ENCODE assay signal across 11 cellular contexts in the genomic region with DNA sequence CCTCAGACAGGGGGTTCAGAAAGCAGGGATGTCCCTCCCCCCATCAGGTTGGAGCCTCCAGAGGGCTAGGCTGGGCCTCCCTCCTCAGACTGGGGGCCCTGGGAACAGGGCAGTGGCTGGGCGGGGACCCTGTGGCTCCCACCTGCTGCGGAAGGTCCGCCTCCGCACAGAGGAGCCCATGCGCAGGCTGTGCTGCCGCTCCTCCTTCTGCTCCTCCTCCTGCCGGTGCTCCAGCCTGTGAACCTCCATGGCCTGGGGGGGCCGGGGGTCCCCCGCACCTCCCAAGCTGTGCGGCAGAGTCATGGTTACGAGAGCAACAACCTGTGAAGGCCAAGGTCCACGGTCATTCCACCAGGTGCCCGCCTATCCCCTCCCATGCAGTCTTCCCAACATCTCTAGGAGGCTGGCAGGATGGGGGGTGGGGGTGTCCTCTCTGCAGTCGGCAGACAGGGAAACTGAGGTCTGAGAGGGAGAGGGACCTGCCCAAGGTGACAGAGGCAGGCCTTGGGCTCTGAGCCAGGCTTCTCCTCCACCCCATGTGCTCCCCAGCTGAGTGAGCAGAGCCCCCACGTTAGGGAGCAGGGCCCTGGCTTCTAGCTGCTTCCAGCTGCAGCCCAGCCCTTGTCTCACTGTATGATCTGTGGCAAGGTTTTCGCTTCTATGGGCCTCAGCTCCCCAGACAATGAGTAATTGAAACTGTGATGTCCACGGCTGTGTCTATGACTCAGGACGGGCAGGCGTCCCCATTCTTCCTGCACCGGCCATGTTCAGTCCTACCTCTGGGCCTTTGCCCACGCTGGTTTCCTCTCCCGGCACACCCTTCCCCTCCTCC. TPM values are rescaled to one million over a fixed set of nuclear protein-coding genes. Genes with fewer than 3 reads are reported as not detected.
DNase-seq lines count a peak whose midpoint lies in the region; ATAC-seq lines count a peak whose summit lies in the region.
"Had no signal": no experiment of that assay in that cellular context is flagged by ENCODE, and none has a peak within 500 bp of the region (broad histone marks: within the 10 kb centered on the region; RNA-seq: fewer than 3 reads in every experiment).

No MANE protein-coding gene starts in this region.

- H2BK120ac ChIP-seq in trophoblast cell (ENCODE audit: insufficient read depth, low read length, poor library complexity) = no peak overlapping the region

- H3K4me2 ChIP-seq in trophoblast cell (ENCODE audit: low read length) = no peak overlapping the region

- DNase-seq in GM04503 (ENCODE audit: low read depth) = peak; percentile 60
- DNase-seq in NT2/D1 (ENCODE audit: low read depth, low spot score) = no peak
- DNase-seq in trophoblast cell = peak in 1 of 2 donors; percentile 59
- no peak for DNase-seq in cerebellar cortex (ENCODE audit: low spot score)
- DNase-seq in KBM-7 = no peak
- no peak for DNase-seq in HuH-7 (ENCODE audit: low spot score)
- DNase-seq: activated naive CD8-positive, alpha-beta T cell treated with anti-CD3 and anti-CD28 coated beads, Interleukin-2, amount 10 ng/mL, durations not matched to agents 7 days and 5 days; NCI-H1436 treated with DMSO at 0.1 percent for 48 hours had no signal

- H4K12ac ChIP-seq in trophoblast cell (ENCODE audit: low read depth, low read length) = no peak overlapping the region

- no peak overlapping the region for H3K18ac ChIP-seq in trophoblast cell (ENCODE audit: low read length)

- H2AFZ ChIP-seq in trophoblast cell (ENCODE audit: insufficient read depth, low read length, poor library complexity) = no peak overlapping the region

- peak overlapping the region; percentile 59 for H4K91ac ChIP-seq in trophoblast cell (ENCODE audit: low read depth, low read length)

- H3K9ac ChIP-seq in NT2/D1 (ENCODE audit: insufficient read length, low read depth) (peak overlapping the region; percentile 36), trophoblast cell (ENCODE audit: low read length) (no peak overlapping the region)

- peaks cover 2% of the 10 kb centered on the region for H3K79me1 ChIP-seq in trophoblast cell (ENCODE audit: low read length)

- in situ Hi-C loops in KBM-7 (cut with MboI; ENCODE audit: low pct_unique_long_range_greater_than_20kb, low sequenced_read_pairs) = no loop called here

- H3K4ac ChIP-seq in trophoblast cell (ENCODE audit: low read depth, low read length) = no peak overlapping the region

- ATAC-seq in esophagus mucosa (peak; percentile 82), GM21528 (IDR thresholded peaks at IDR 0.05; ENCODE audit: low FRiP score, unreplicated experiment) (no peak)

- peak overlapping the region; percentile 2 for H2AK5ac ChIP-seq in trophoblast cell (ENCODE audit: low read length)

- no peaks in the 10 kb centered on the region for H3K9me3 ChIP-seq in NT2/D1 (ENCODE audit: insufficient read depth, low read length)
- peaks cover 4% of the 10 kb centered on the region for H3K9me3 ChIP-seq in trophoblast cell (ENCODE audit: insufficient read depth, low read depth, low read length)

- H3K4me3 ChIP-seq in NT2/D1 (ENCODE audit: insufficient read length, low read depth) (no peak overlapping the region), trophoblast cell (ENCODE audit: low read depth, low read length) (no peak overlapping the region)

- H2BK5ac ChIP-seq in trophoblast cell (ENCODE audit: low read depth, low read length, poor library complexity) = no peak overlapping the region

- no peaks in the 10 kb centered on the region for H3K27me3 ChIP-seq in NT2/D1 (ENCODE audit: insufficient read depth, insufficient read length)
- no peaks in the 10 kb centered on the region for H3K27me3 ChIP-seq in trophoblast cell (ENCODE audit: insufficient read depth, low read length)

- H3K36me3 ChIP-seq in NT2/D1 (ENCODE audit: insufficient read depth, insufficient read length, low read length) (no peaks in the 10 kb centered on the region), trophoblast cell (ENCODE audit: control insufficient read depth in 1 of 2, insufficient read depth in 2 of 2, low read length in 2 of 2) (no peaks in the 10 kb centered on the region)

- H3K4me1 ChIP-seq in NT2/D1 (ENCODE audit: insufficient read depth, insufficient read length) (peaks cover 47% of the 10 kb centered on the region), trophoblast cell (ENCODE audit: control insufficient read depth in 1 of 2, insufficient read depth in 2 of 2, low read length in 2 of 2) (peaks cover 3 to 11% of the 10 kb centered on the region in 2 experiments)

- no peak overlapping the region for H3K23ac ChIP-seq in trophoblast cell (ENCODE audit: low read length)

- H2BK12ac ChIP-seq in trophoblast cell (ENCODE audit: low read length) = peak overlapping the region; percentile 46

- no peak overlapping the region for H3K27ac ChIP-seq in trophoblast cell (ENCODE audit: low read depth, low read length)

- WGBS in trophoblast cell (ENCODE audit: extremely low coverage, insufficient coverage, insufficient read length) = no CpG with 5 or more reads among the region's 22 CpGs

- H3K14ac ChIP-seq in trophoblast cell (ENCODE audit: low read length) = peak overlapping the region; percentile 34

- no peaks in the 10 kb centered on the region for H3K79me2 ChIP-seq in trophoblast cell (ENCODE audit: control insufficient read depth, insufficient read depth, low read length, poor library complexity)

- H4K8ac ChIP-seq in trophoblast cell (ENCODE audit: low read depth, low read length) = peak overlapping the region; percentile 19

RNA-seq across cellular contexts. Expression of gene MYOM3, which starts 3.4 kb away (rescaled TPM):
- 0.88 TPM for total RNA-seq in esophagus mucosa
- polyA plus RNA-seq in trophoblast cell (2013) = 0.01 and 0.04 TPM in 2 replicates
- total RNA-seq: activated naive CD8-positive, alpha-beta T cell treated with anti-CD3 and anti-CD28 coated beads, Interleukin-2, amount 10 ng/mL, durations not matched to agents 7 days and 5 days; T-helper 2 cell treated with Interferon-gamma antibody and Interleukin-4, amounts not matched to agents 100 ng/mL and 5 ng/mL, for 36 hours had no signal

RNA-seq across cellular contexts. Expression of gene IL22RA1, which starts 34.4 kb away (rescaled TPM):
- 10.7 TPM for total RNA-seq in esophagus mucosa
- 0.15 and 0.18 TPM in 2 replicates for polyA plus RNA-seq in trophoblast cell (2013)
- total RNA-seq: T-helper 2 cell treated with Interferon-gamma antibody and Interleukin-4, amounts not matched to agents 100 ng/mL and 5 ng/mL, for 36 hours had no signal
